In genomic region chr7:137535579-137535978, GRCh38 we compare ENCODE assay signal across 29 cellular contexts.
"Had no signal": no experiment of that assay in that cellular context is flagged by ENCODE, and none has a peak within 500 bp of the region (broad histone marks: within the 10 kb centered on the region; RNA-seq: fewer than 3 reads in every experiment).

No MANE protein-coding gene starts in this region.

- H3K36me3 ChIP-seq: ascending aorta had no signal

- H3K9me3 ChIP-seq: ascending aorta had no signal

- H3K27ac ChIP-seq: ascending aorta, VCaP had no signal

- ATAC-seq: activated CD8-positive, alpha-beta T cell treated with anti-CD3 and anti-CD28 coated beads for 36 hours; activated naive CD4-positive, alpha-beta T cell treated with anti-CD3 and anti-CD28 coated beads, Interleukin-2, amount 50 U/mL, for 72 hours; activated T-cell treated with anti-CD3 and anti-CD28 coated beads, Interleukin-2, amount 50 U/mL, for 4 hours; activated T-cell treated with anti-CD3 and anti-CD28 coated beads, Interleukin-2, amount 50 U/mL, for 72 hours; activated T-helper 17 cell treated with anti-CD3 and anti-CD28 coated beads, Interleukin-2, amount 50 U/mL, for 72 hours had no signal

- H3K4me1 ChIP-seq: ascending aorta had no signal

- DNase-seq: activated B cell treated with CpG ODN at 0.5 μM for 24 hours; activated CD4-positive, alpha-beta memory T cell treated with anti-CD3 and anti-CD28 coated beads for 36 hours; activated CD4-positive, alpha-beta T cell treated with anti-CD3 and anti-CD28 coated beads for 4 hours; activated CD4-positive, alpha-beta T cell treated with anti-CD3 and anti-CD28 coated beads, Interleukin-2, amount 10 ng/mL, durations not matched to agents 24 days and 14 days; activated CD4-positive, alpha-beta T cell treated with anti-CD3 and anti-CD28 coated beads, Interleukin-2, amount 50 U/mL, for 1 hour; activated CD4-positive, alpha-beta T cell treated with anti-CD3 and anti-CD28 coated beads, Interleukin-2, amount 50 U/mL, for 4 hours; activated CD4-positive, CD25-positive, alpha-beta regulatory T cell treated with anti-CD3 and anti-CD28 coated beads, Interleukin-2, amount 50 U/mL, for 72 hours; activated CD8-positive, alpha-beta memory T cell treated with anti-CD3 and anti-CD28 coated beads, Interleukin-2, amount 50 U/mL, for 4 hours; activated CD8-positive, alpha-beta T cell treated with anti-CD3 and anti-CD28 coated beads for 36 hours; activated effector memory CD4-positive, alpha-beta T cell treated with anti-CD3 and anti-CD28 coated beads, Interleukin-2, amount 50 U/mL, for 16 hours; activated gamma-delta T cell treated with Interleukin-2 at 50 U/mL for 16 hours; activated naive CD4-positive, alpha-beta T cell; activated naive CD4-positive, alpha-beta T cell treated with anti-CD3 and anti-CD28 coated beads for 36 hours; activated naive CD4-positive, alpha-beta T cell treated with anti-CD3 and anti-CD28 coated beads, Interleukin-2, amount 50 U/mL, for 16 hours; activated naive CD8-positive, alpha-beta T cell treated with anti-CD3 and anti-CD28 coated beads for 36 hours; activated T-cell treated with anti-CD3 and anti-CD28 coated beads for 4 hours; activated T-cell treated with anti-CD3 and anti-CD28 coated beads, Interleukin-2, amount 50 U/mL, for 1 hour; activated T-cell treated with anti-CD3 and anti-CD28 coated beads, Interleukin-2, amount 50 U/mL, for 4 hours; activated T-cell treated with anti-CD3 and anti-CD28 coated beads, Interleukin-2, amount 50 U/mL, for 72 hours; amygdala; anterior cingulate cortex; central memory CD4-positive, alpha-beta T cell; T-helper 1 cell; T-helper 2 cell; T-helper 9 cell had no signal

- H3K4me3 ChIP-seq: ascending aorta had no signal

- H3K27me3 ChIP-seq: ascending aorta had no signal
